Comparison of ENCODE assay signal across 9 cellular contexts in genomic region chr1:236168716-236169429, GRCh38. TPM values are rescaled to one million over a fixed set of nuclear protein-coding genes. Genes with fewer than 3 reads are reported as not detected.
DNase-seq lines count a peak whose midpoint lies in the region; ATAC-seq, FAIRE-seq and TF ChIP-seq lines count a peak whose summit lies in the region.
"Had no signal": no experiment of that assay in that cellular context is flagged by ENCODE, and none has a peak within 500 bp of the region (broad histone marks: within the 10 kb centered on the region; RNA-seq: fewer than 3 reads in every experiment).

No MANE protein-coding gene starts in this region.

- no peak for FAIRE-seq in GM12878 (lab: Jason Lieb, UNC)

- H2AK5ac ChIP-seq in mesenchymal stem cell (ENCODE audit: low read length, severe bottlenecking) = no peak overlapping the region

- H3K14ac ChIP-seq in mesenchymal stem cell (ENCODE audit: low read length in 2 of 2) = no peak overlapping the region

- H3K27me3 ChIP-seq in GM12878 (replicated peaks in 1 of 2; ENCODE audit: control insufficient read depth in 2 of 2, insufficient read depth in 2 of 2, low read length in 1 of 2) = no peaks in the 10 kb centered on the region
- no peaks in the 10 kb centered on the region for H3K27me3 ChIP-seq in mesenchymal stem cell (ENCODE audit: control insufficient read depth in 1 of 2, insufficient read depth in 1 of 2, low read length in 2 of 2)

- H3K23ac ChIP-seq in mesenchymal stem cell (ENCODE audit: low read length in 2 of 2) = no peak overlapping the region

- no TSS peak for BruUV-seq in GM12878 (replicated peaks; lab: Mats Ljungman, UMichigan)

- H3K4me2 ChIP-seq in GM12878 (ENCODE audit: control insufficient read depth, insufficient read depth) (no peak overlapping the region), mesenchymal stem cell (ENCODE audit: low read length, poor library complexity, severe bottlenecking) (no peak overlapping the region)

- no peak overlapping the region for H3K4ac ChIP-seq in mesenchymal stem cell (ENCODE audit: low read depth in 1 of 2, low read length in 2 of 2)

- no peak overlapping the region for H4K8ac ChIP-seq in mesenchymal stem cell (ENCODE audit: low read length)

- intact Hi-C loops in GM12878 (cut with micrococcal nuclease; ENCODE audit: unreplicated experiment) = no loop called here

- no peak overlapping the region for H2AFZ ChIP-seq in GM12878 (ENCODE audit: control insufficient read depth, low read depth, low read length)
- H2AFZ ChIP-seq in mesenchymal stem cell (ENCODE audit: low read depth, low read length) = no peak overlapping the region

- POLR2A ChIA-PET in GM12878 (lab: Charles Lee) = interaction anchor here (1.3 kb wide), 1 partner anchor 120 kb away, joined by 3 read pairs; no protein-coding TSS in a partner anchor

- no peak overlapping the region for H2BK5ac ChIP-seq in mesenchymal stem cell (ENCODE audit: low read depth, low read length, poor library complexity, severe bottlenecking)

- peaks cover 37% of the 10 kb centered on the region for H3K79me1 ChIP-seq in mesenchymal stem cell (replicated peaks; ENCODE audit: low read length, poor library complexity, severe bottlenecking)

- no peak overlapping the region for H2BK15ac ChIP-seq in mesenchymal stem cell (ENCODE audit: low read depth, poor library complexity, severe bottlenecking)

- peak; percentile 17 for ATAC-seq in GM12878
- ATAC-seq in activated CD4-positive, CD25-positive, alpha-beta regulatory T cell treated with anti-CD3 and anti-CD28 coated beads, Interleukin-2, amount 50 U/mL, for 24 hours = no peak

- no peak for TF ChIP-seq EP300 in GM12878 (IDR thresholded peaks at IDR 0.05; ENCODE audit: borderline replicate concordance in 1 of 2, control insufficient read depth in 1 of 2, low read depth in 2 of 2, low read length in 2 of 2)

- H4K20me1 ChIP-seq in GM12878 (ENCODE audit: control insufficient read depth, insufficient read depth) = no peaks in the 10 kb centered on the region

- H3K79me2 ChIP-seq in GM12878 (ENCODE audit: control insufficient read depth, insufficient read depth, low read length) = peaks cover 9% of the 10 kb centered on the region

- TF ChIP-seq CTCF in GM10266 (IDR thresholded peaks at IDR 0.05; ENCODE audit: control insufficient read depth, insufficient read depth, low read depth, missing control alignments) (peak; percentile 14), GM12878 (IDR thresholded peaks at IDR 0.05 in 2 of 3, conservative IDR thresholded peaks at IDR 0.05 in 1 of 3; ENCODE audit: control insufficient read depth in 2 of 3, extremely low read depth in 1 of 3, insufficient read depth in 1 of 3, low read depth in 3 of 3, low read length in 3 of 3) (peak in 2 of 3 experiments; percentile 15 to 16; a peak in 1 of 6 replicates), GM13977 (IDR thresholded peaks at IDR 0.05; ENCODE audit: extremely low read depth, insufficient read depth, missing control alignments) (no peak)

- SMC1A ChIA-PET in GM12878 (lab: Charles Lee; ENCODE audit: uncharacterized antibody, unreplicated experiment) = interaction anchor here (1.1 kb wide), 1 partner anchor 56 kb away, joined by 4 read pairs; no protein-coding TSS in a partner anchor

- H3K9ac ChIP-seq in GM12878 (ENCODE audit: control insufficient read depth, insufficient read depth, low read length) (no peak overlapping the region), mesenchymal stem cell (ENCODE audit: low read length) (no peak overlapping the region)

- CTCF ChIA-PET in GM12878 (lab: Yijun Ruan, JAX) = interaction anchor here (1.0 kb wide), 1 partner anchor 24 kb away, joined by 3 read pairs; no protein-coding TSS in a partner anchor

- RAD21 ChIA-PET in GM12878 (lab: Charles Lee; ENCODE audit: unreplicated experiment) = no interaction called here

- DNase-seq in GM10266 (ENCODE audit: extremely low spot score) = no peak
- peak; percentile 87 for DNase-seq in HK-2 (ENCODE audit: unreplicated experiment)
- DNase-seq in GM12878 (ENCODE audit: low read depth, low spot score) = no peak
- peak; percentile 51 for DNase-seq in mesenchymal stem cell
- DNase-seq in SW 1271 (lab: John Stamatoyannopoulos, UW) = no peak
- DNase-seq in substantia nigra (lab: John Stamatoyannopoulos, UW) = no peak
- no peak for DNase-seq in GM13977 (ENCODE audit: low spot score)

- TF ChIP-seq POLR2A in GM12878 (IDR thresholded peaks at IDR 0.05; ENCODE audit: low read depth, low read length) = no peak

- H3K36me3 ChIP-seq in GM12878 (ENCODE audit: control insufficient read depth in 2 of 2, insufficient read depth in 2 of 2, low read length in 1 of 2) = peaks cover 8 to 9% of the 10 kb centered on the region in 2 experiments
- peaks cover 2 to 18% of the 10 kb centered on the region in 2 experiments for H3K36me3 ChIP-seq in mesenchymal stem cell (ENCODE audit: control insufficient read depth in 1 of 2, insufficient read depth in 2 of 2, low read depth in 1 of 2, low read length in 2 of 2)

- H3K4me1 ChIP-seq in GM12878 (ENCODE audit: control insufficient read depth, insufficient read depth, low read length) (peaks cover 3% of the 10 kb centered on the region), mesenchymal stem cell (ENCODE audit: control insufficient read depth, insufficient read depth, low read depth, low read length) (peaks cover 11% of the 10 kb centered on the region)

- no peak overlapping the region for H3K18ac ChIP-seq in mesenchymal stem cell (ENCODE audit: low read depth in 1 of 2, low read length in 2 of 2)

- no peak overlapping the region for H2BK12ac ChIP-seq in mesenchymal stem cell (ENCODE audit: low read length in 2 of 2)

- no peak for TF ChIP-seq RAD21 in GM12878 (IDR thresholded peaks at IDR 0.05; ENCODE audit: insufficient read depth, low read depth, low read length)

- H3K9me3 ChIP-seq in GM12878 (replicated peaks; ENCODE audit: control insufficient read depth, insufficient read depth, low read length) = peaks cover 3% of the 10 kb centered on the region; the same call in 2 of the 3 replicates
- peaks cover 2% of the 10 kb centered on the region for H3K9me3 ChIP-seq in mesenchymal stem cell (ENCODE audit: control insufficient read depth, low read length)

- no peak overlapping the region for H3K27ac ChIP-seq in GM12878 (ENCODE audit: control insufficient read depth, insufficient read depth)
- H3K27ac ChIP-seq in mesenchymal stem cell (ENCODE audit: low read length, poor library complexity, severe bottlenecking) = peak overlapping the region; percentile 58
- H3K27ac ChIP-seq in substantia nigra (ENCODE audit: low read depth, low read length, poor library complexity, severe bottlenecking) = no peak overlapping the region
- H3K27ac ChIP-seq: epithelial cell of prostate had no signal

- 13% methylated on average over 10 of the region's 10 CpGs for WGBS in GM12878 (ENCODE audit: insufficient coverage, insufficient replicate concordance, low lambda C conversion rate, missing lambda C conversion rate)
- WGBS in mesenchymal stem cell = 81% methylated on average over 9 of the region's 10 CpGs

- H4K91ac ChIP-seq in mesenchymal stem cell (ENCODE audit: low read length) = no peak overlapping the region

- H2BK120ac ChIP-seq in mesenchymal stem cell (ENCODE audit: low read depth, low read length) = no peak overlapping the region

- no peak overlapping the region for H3K4me3 ChIP-seq in GM12878
- H3K4me3 ChIP-seq in mesenchymal stem cell (ENCODE audit: insufficient read depth in 1 of 2, low read depth in 1 of 2, low read length in 2 of 2) = no peak overlapping the region

- in situ Hi-C loops in GM12878 (cut with MboI) (no loop called here), GM13977 (cut with MboI; ENCODE audit: low pct_unique_long_range_greater_than_20kb, low sequenced_read_pairs, unreplicated experiment) (no loop called here)

TF ChIP-seq in GM12878, 131 proteins besides CTCF, POLR2A, EP300 and RAD21 (continues in another document):
- TF ChIP-seq ATF3 (IDR thresholded peaks at IDR 0.05; ENCODE audit: borderline replicate concordance, extremely low read depth, low read depth, low read length) (no peak), CHD1 (IDR thresholded peaks at IDR 0.05; ENCODE audit: low read depth, low read length) (no peak), CEBPB (IDR thresholded peaks at IDR 0.05; ENCODE audit: borderline replicate concordance in 1 of 2, low read depth in 2 of 2, low read length in 2 of 2) (no peak), RELA (IDR thresholded peaks at IDR 0.05; ENCODE audit: borderline replicate concordance, partially characterized antibody) (no peak), MXI1 (IDR thresholded peaks at IDR 0.05; ENCODE audit: low read depth, low read length) (no peak), POLR2AphosphoS2 (IDR thresholded peaks at IDR 0.05; ENCODE audit: low read depth, low read length) (no peak)

RNA-seq across cellular contexts. Expression of gene GPR137B, which starts 26.5 kb away (rescaled TPM):
- total RNA-seq in GM12878 (2013; cell fraction: nucleolus; rRNA removed) = 79.5 and 87.9 TPM in 2 replicates
- total RNA-seq in GM12878 (2014; rRNA removed) (9.4 and 14.7 TPM in 2 replicates), GM12878 (2014; rRNA removed; fragmentation: Illumina TruSeq; extraction: Trizol) (13.1 and 14.1 TPM in 2 replicates), GM12878 (2021) (14.3 and 14.9 TPM in 2 replicates)
- polyA plus RNA-seq in GM12878 (2011; ENCODE audit: low read depth) = 9.2 TPM
- polyA plus RNA-seq in GM12878 (2011; rRNA removed) (14.9 and 19.3 TPM in 2 replicates), GM12878 (2014; fragmentation: Illumina TruSeq; extraction: Trizol) (20.8 and 27.4 TPM in 2 replicates), GM12878 (2014; fragmentation: Nextera tagmentation; extraction: Ambion mirVana) (1 to 10 TPM; 5.4 to 6.4 TPM), GM12878 (2014; rRNA removed) (12.1 and 12.6 TPM in 2 replicates), GM12878 (2016; fragmentation: Nextera tagmentation; extraction: Ambion mirVana) (10 to 100 TPM in 1 of 2 experiments, 1 to 10 TPM in 1; 9.0 to 12.9 TPM)
- polyA plus RNA-seq in GM12878 (2011; cell fraction: cytosol; rRNA removed) = 10.5 and 19.3 TPM in 2 replicates
- polyA plus RNA-seq in GM12878 (2011; cell fraction: nucleus; rRNA removed) = 28.2 and 30.6 TPM in 2 replicates
- polyA plus RNA-seq in GM12878 (2012) = 11.0 and 19.5 TPM in 2 replicates
- 18.3 and 18.7 TPM in 2 replicates for polyA minus RNA-seq in GM12878 (2011; rRNA and poly(A)+ RNA removed)
- polyA minus RNA-seq in GM12878 (2011; cell fraction: cytosol; rRNA and poly(A)+ RNA removed) = 6.0 and 8.0 TPM in 2 replicates
- polyA minus RNA-seq in GM12878 (2011; cell fraction: nucleus; rRNA and poly(A)+ RNA removed) = 30.0 and 62.4 TPM in 2 replicates
- polyA plus RNA-seq in mesenchymal stem cell (2013, experiment 1 of 2) = 20.6 TPM
- polyA plus RNA-seq in mesenchymal stem cell (2013, experiment 2 of 2) = 20.8 TPM

Comparison
In these comparisons a context has a peak if more than half of its experiments do, and no peak if none do; other contexts are left out.
1. DNase-seq: peak in HK-2 (single experiment) and mesenchymal stem cell (single experiment); none in GM10266 (single experiment), GM12878 (single experiment), SW 1271 (0 of 2), substantia nigra (0 of 49) and GM13977 (single experiment).